1 cellular context compared by ENCODE assay signal in the genomic region with DNA sequence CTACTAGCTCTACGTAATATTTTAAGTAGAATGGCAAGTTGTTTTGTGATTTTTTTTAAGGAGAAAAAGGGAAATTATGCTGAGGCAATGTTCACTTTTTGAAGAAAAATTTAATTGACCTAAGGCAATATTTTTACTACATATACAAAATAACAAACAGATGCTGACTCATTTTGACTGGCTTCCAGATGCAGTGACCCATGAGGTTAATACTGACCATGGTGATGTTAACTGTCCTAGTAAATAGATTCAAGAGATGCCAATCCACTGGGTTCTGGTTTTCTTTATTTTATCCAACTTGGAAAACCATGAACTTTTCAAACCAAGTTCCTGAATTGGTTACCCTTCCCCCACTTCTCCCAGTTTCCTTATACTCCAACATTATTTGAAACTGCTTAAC.
TF ChIP-seq lines count a peak whose summit lies in the region.

No MANE protein-coding gene starts in this region.

TF ChIP-seq in SK-N-SH, 30 proteins besides CTCF, POLR2A, EP300 and RAD21 (continued from another document):
- TF ChIP-seq TAF1 (IDR thresholded peaks at IDR 0.05; ENCODE audit: borderline replicate concordance, low read depth, low read length), result no peak
- TF ChIP-seq FOXM1 (IDR thresholded peaks at IDR 0.05; ENCODE audit: low read depth), result no peak
- no peak for TF ChIP-seq FOSL2 (IDR thresholded peaks at IDR 0.05; ENCODE audit: borderline replicate concordance, low read depth)
- no peak for TF ChIP-seq RFX5 (IDR thresholded peaks at IDR 0.05; ENCODE audit: low read length)
- TF ChIP-seq YY1 (IDR thresholded peaks at IDR 0.05; ENCODE audit: low read depth), result no peak
- TF ChIP-seq GATA2 (CRISPR knock-in tag; IDR thresholded peaks at IDR 0.05), result no peak
- no peak for TF ChIP-seq SIN3A (IDR thresholded peaks at IDR 0.05; ENCODE audit: borderline replicate concordance, low read depth, low read length)
- no peak for TF ChIP-seq RXRA (IDR thresholded peaks at IDR 0.05; ENCODE audit: borderline replicate concordance, low read depth)
- no peak for TF ChIP-seq NFIC (IDR thresholded peaks at IDR 0.05; ENCODE audit: borderline replicate concordance)
- no peak for TF ChIP-seq REST (IDR thresholded peaks at IDR 0.05; ENCODE audit: low read depth, low read length)
- no peak for TF ChIP-seq FOXJ3 (CRISPR knock-in tag; IDR thresholded peaks at IDR 0.05)
- no peak for TF ChIP-seq RCOR1 (IDR thresholded peaks at IDR 0.05; ENCODE audit: low read length)
TF ChIP-seq in SK-N-SH: peak in this region for 0.
